Comparison of ENCODE assay signal across 8 cellular contexts in the genomic region with DNA sequence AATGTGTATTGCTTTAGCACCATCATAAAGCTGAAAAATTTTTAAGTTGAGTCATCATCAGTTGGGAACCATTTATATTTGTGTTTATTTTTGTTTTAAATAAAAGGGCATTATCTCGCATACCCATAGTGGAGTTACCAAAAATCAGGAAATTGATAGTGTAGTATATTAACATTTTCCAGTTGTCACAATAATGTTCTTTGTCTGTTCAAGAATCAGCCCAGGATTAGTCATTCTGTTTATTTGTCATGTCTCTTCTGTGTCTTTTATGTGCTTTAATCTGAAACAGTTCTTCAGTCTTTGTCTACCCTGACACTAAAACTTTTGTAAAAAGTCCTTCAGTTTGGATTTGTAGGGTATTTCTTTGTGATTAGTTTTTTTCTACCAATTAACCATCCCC.
"Had no signal": no experiment of that assay in that cellular context is flagged by ENCODE, and none has a peak within 500 bp of the region (broad histone marks: within the 10 kb centered on the region; RNA-seq: fewer than 3 reads in every experiment).

No MANE protein-coding gene starts in this region.

- ATAC-seq: HCT116, K562 had no signal

- DNase-seq: GM23248, GOT3, H7, HFFc6, IMR-90, KG1 had no signal
